Comparison of ENCODE assay signal across 1 cellular context in the genomic region with DNA sequence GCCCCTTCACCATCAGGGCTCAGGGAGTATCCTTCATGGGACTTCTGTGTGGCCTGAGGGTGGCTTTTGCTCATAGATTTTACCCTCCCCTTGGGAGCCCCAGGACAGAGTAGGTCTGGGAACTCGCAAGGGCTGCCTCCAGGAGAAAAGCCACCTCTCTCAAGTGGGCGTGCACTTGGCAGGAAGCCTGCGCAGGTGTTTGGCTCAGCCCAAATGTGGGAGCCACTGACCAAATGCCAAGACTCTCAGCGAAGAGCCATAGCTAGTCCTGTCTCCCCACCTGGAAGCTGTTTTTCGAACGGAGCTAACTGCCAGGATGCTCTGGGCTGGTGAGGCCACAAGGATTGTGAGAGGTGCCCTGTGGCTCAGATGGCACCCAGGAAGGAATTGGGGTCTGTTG.
TF ChIP-seq lines count a peak whose summit lies in the region.

No MANE protein-coding gene starts in this region.

TF ChIP-seq in liver, 16 proteins besides CTCF, POLR2A, EP300 and RAD21 (continued from another document):
- TF ChIP-seq, protein P1, sequence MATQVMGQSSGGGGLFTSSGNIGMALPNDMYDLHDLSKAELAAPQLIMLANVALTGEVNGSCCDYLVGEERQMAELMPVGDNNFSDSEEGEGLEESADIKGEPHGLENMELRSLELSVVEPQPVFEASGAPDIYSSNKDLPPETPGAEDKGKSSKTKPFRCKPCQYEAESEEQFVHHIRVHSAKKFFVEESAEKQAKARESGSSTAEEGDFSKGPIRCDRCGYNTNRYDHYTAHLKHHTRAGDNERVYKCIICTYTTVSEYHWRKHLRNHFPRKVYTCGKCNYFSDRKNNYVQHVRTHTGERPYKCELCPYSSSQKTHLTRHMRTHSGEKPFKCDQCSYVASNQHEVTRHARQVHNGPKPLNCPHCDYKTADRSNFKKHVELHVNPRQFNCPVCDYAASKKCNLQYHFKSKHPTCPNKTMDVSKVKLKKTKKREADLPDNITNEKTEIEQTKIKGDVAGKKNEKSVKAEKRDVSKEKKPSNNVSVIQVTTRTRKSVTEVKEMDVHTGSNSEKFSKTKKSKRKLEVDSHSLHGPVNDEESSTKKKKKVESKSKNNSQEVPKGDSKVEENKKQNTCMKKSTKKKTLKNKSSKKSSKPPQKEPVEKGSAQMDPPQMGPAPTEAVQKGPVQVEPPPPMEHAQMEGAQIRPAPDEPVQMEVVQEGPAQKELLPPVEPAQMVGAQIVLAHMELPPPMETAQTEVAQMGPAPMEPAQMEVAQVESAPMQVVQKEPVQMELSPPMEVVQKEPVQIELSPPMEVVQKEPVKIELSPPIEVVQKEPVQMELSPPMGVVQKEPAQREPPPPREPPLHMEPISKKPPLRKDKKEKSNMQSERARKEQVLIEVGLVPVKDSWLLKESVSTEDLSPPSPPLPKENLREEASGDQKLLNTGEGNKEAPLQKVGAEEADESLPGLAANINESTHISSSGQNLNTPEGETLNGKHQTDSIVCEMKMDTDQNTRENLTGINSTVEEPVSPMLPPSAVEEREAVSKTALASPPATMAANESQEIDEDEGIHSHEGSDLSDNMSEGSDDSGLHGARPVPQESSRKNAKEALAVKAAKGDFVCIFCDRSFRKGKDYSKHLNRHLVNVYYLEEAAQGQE (IDR thresholded peaks at IDR 0.05), result no peak
- TF ChIP-seq HNF4G (IDR thresholded peaks at IDR 0.05) (no peak), TAF1 (conservative IDR thresholded peaks at IDR 0.05) (no peak), HNF4A (conservative IDR thresholded peaks at IDR 0.05) (no peak), FOXA2 (IDR thresholded peaks at IDR 0.05) (no peak), SP1 (IDR thresholded peaks at IDR 0.05) (no peak), YY1 (IDR thresholded peaks at IDR 0.05) (no peak), EGR1 (IDR thresholded peaks at IDR 0.05; ENCODE audit: low read depth in 2 of 2) (no peak)
- TF ChIP-seq, protein P2, sequence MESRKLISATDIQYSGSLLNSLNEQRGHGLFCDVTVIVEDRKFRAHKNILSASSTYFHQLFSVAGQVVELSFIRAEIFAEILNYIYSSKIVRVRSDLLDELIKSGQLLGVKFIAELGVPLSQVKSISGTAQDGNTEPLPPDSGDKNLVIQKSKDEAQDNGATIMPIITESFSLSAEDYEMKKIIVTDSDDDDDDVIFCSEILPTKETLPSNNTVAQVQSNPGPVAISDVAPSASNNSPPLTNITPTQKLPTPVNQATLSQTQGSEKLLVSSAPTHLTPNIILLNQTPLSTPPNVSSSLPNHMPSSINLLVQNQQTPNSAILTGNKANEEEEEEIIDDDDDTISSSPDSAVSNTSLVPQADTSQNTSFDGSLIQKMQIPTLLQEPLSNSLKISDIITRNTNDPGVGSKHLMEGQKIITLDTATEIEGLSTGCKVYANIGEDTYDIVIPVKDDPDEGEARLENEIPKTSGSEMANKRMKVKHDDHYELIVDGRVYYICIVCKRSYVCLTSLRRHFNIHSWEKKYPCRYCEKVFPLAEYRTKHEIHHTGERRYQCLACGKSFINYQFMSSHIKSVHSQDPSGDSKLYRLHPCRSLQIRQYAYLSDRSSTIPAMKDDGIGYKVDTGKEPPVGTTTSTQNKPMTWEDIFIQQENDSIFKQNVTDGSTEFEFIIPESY (IDR thresholded peaks at IDR 0.05), result no peak
- TF ChIP-seq, protein P3, sequence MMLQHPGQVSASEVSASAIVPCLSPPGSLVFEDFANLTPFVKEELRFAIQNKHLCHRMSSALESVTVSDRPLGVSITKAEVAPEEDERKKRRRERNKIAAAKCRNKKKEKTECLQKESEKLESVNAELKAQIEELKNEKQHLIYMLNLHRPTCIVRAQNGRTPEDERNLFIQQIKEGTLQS (IDR thresholded peaks at IDR 0.05), result no peak
- TF ChIP-seq, protein P4, sequence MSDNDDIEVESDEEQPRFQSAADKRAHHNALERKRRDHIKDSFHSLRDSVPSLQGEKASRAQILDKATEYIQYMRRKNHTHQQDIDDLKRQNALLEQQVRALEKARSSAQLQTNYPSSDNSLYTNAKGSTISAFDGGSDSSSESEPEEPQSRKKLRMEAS (IDR thresholded peaks at IDR 0.05), result no peak
